ENCODE assay signal across 1 cellular context in genomic region chr15:29269485-29270168, GRCh38.
TF ChIP-seq lines count a peak whose summit lies in the region.

Gene NSMCE3, minus strand, starts transcription at chr15:29269822. Its CDS starts 117 bp downstream, at chr15:29269705.

TF ChIP-seq in H1, 55 proteins besides CTCF, POLR2A, EP300 and RAD21:
- TF ChIP-seq CREB1 (IDR thresholded peaks at IDR 0.05) = peak; percentile 96
- no peak for TF ChIP-seq NANOG (IDR thresholded peaks at IDR 0.05; ENCODE audit: insufficient read depth, low read depth, low read length, poor library complexity, severe bottlenecking)
- peak; percentile 89 for TF ChIP-seq NRF1 (IDR thresholded peaks at IDR 0.05; ENCODE audit: low read depth, low read length)
- peak; percentile 72 for TF ChIP-seq PHF8 (conservative IDR thresholded peaks at IDR 0.05; ENCODE audit: low read depth, low read length)
- peak; percentile 57; the same call in 1 of the 2 replicates for TF ChIP-seq JUND (IDR thresholded peaks at IDR 0.05; ENCODE audit: low read length)
- peak; percentile 19 for TF ChIP-seq KDM4A (IDR thresholded peaks at IDR 0.05; ENCODE audit: low read depth, low read length, severe bottlenecking)
- peak; percentile 28 for TF ChIP-seq POLR2AphosphoS5 (IDR thresholded peaks at IDR 0.05; ENCODE audit: low read depth, low read length)
- TF ChIP-seq TAF1 (IDR thresholded peaks at IDR 0.05; ENCODE audit: low read depth, low read length) = peak; percentile 74; the same call in 1 of the 2 replicates
- TF ChIP-seq, protein P1, sequence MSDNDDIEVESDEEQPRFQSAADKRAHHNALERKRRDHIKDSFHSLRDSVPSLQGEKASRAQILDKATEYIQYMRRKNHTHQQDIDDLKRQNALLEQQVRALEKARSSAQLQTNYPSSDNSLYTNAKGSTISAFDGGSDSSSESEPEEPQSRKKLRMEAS (IDR thresholded peaks at IDR 0.05) = no peak; the same call in 1 of the 2 replicates
- TF ChIP-seq TCF12 (IDR thresholded peaks at IDR 0.05; ENCODE audit: low read depth, low read length) = no peak
- no peak for TF ChIP-seq RXRA (IDR thresholded peaks at IDR 0.05; ENCODE audit: insufficient read depth, low read depth, low read length)
- peak; percentile 66; the same call in 1 of the 2 replicates for TF ChIP-seq RBBP5 (IDR thresholded peaks at IDR 0.05; ENCODE audit: borderline replicate concordance, low read depth, low read length)
- peak; percentile 45; the same call in 1 of the 2 replicates for TF ChIP-seq CEBPB (IDR thresholded peaks at IDR 0.05; ENCODE audit: low read depth, low read length)
- no peak for TF ChIP-seq CTBP2 (IDR thresholded peaks at IDR 0.05; ENCODE audit: borderline replicate concordance, insufficient read depth, insufficient read length, low read length)
- TF ChIP-seq E2F6 (IDR thresholded peaks at IDR 0.05) = 0 out of 2 replicates have a peak, but pooled peaks have one; percentile 18
- TF ChIP-seq EZH2 (IDR thresholded peaks at IDR 0.05; ENCODE audit: low read depth, low read length, severe bottlenecking) = no peak
- peak; percentile 71 for TF ChIP-seq ASH2L (IDR thresholded peaks at IDR 0.05; ENCODE audit: low read length)
- TF ChIP-seq BRCA1 (IDR thresholded peaks at IDR 0.05; ENCODE audit: low read depth, low read length) = no peak
- TF ChIP-seq MAFK (IDR thresholded peaks at IDR 0.05; ENCODE audit: low read depth, low read length) = no peak
